ENCODE assay signal across 32 cellular contexts in genomic region chr2:213271947-213272346, GRCh38.
"Had no signal": no experiment of that assay in that cellular context is flagged by ENCODE, and none has a peak within 500 bp of the region (broad histone marks: within the 10 kb centered on the region; RNA-seq: fewer than 3 reads in every experiment).

No MANE protein-coding gene starts in this region.

- H3K27ac ChIP-seq: adrenal gland, ascending aorta, body of pancreas, brain microvascular endothelial cell, breast epithelium, cardiac muscle cell, colonic mucosa had no signal

- H3K4me1 ChIP-seq: adrenal gland, ascending aorta, body of pancreas, breast epithelium, colonic mucosa had no signal

- FAIRE-seq: astrocyte, colon had no signal

- H3K9me3 ChIP-seq: adrenal gland, body of pancreas, colonic mucosa had no signal

- H3K36me3 ChIP-seq: adrenal gland, ascending aorta, brain microvascular endothelial cell, breast epithelium, cardiac muscle cell, colonic mucosa had no signal

- H3K4me3 ChIP-seq: adrenal gland, ascending aorta, body of pancreas, breast epithelium, cardiac muscle cell, colonic mucosa had no signal

- H3K27me3 ChIP-seq: adrenal gland, ascending aorta, body of pancreas, brain microvascular endothelial cell, breast epithelium, cardiac muscle cell, colonic mucosa had no signal

- ATAC-seq: activated naive CD4-positive, alpha-beta T cell treated with anti-CD3 and anti-CD28 coated beads, Interleukin-2, amount 50 U/mL, for 72 hours; activated naive CD8-positive, alpha-beta T cell treated with anti-CD3 and anti-CD28 coated beads, Interleukin-2, amount 50 U/mL, for 24 hours; activated T-cell treated with anti-CD3 and anti-CD28 coated beads, Interleukin-2, amount 50 U/mL, for 72 hours; activated T-helper 17 cell treated with anti-CD3 and anti-CD28 coated beads, Interleukin-2, amount 50 U/mL, for 72 hours; body of pancreas had no signal

- DNase-seq: activated effector memory CD4-positive, alpha-beta T cell treated with anti-CD3 and anti-CD28 coated beads, Interleukin-2, amount 50 U/mL, for 16 hours; activated effector memory CD4-positive, alpha-beta T cell treated with Interleukin-2 at 50 U/mL for 16 hours; activated gamma-delta T cell; activated gamma-delta T cell treated with Interleukin-2 at 50 U/mL for 16 hours; activated naive CD4-positive, alpha-beta T cell; activated naive CD4-positive, alpha-beta T cell treated with anti-CD3 and anti-CD28 coated beads for 36 hours; activated naive CD4-positive, alpha-beta T cell treated with anti-CD3 and anti-CD28 coated beads, Interleukin-2, amount 10 ng/mL, durations not matched to agents 7 days and 5 days; activated naive CD4-positive, alpha-beta T cell treated with anti-CD3 and anti-CD28 coated beads, Interleukin-2, amount 50 U/mL, for 16 hours; activated naive CD4-positive, alpha-beta T cell treated with Interleukin-2 at 50 U/mL for 16 hours; activated naive CD8-positive, alpha-beta T cell treated with anti-CD3 and anti-CD28 coated beads for 36 hours; activated naive CD8-positive, alpha-beta T cell treated with anti-CD3 and anti-CD28 coated beads, Interleukin-2, amount 10 ng/mL, durations not matched to agents 7 days and 5 days; activated naive CD8-positive, alpha-beta T cell treated with anti-CD3 and anti-CD28 coated beads, Interleukin-2, amount 50 U/mL, for 24 hours; activated T-cell treated with anti-CD3 and anti-CD28 coated beads, Interleukin-2, amount 50 U/mL, for 48 hours; activated T-cell treated with anti-CD3 and anti-CD28 coated beads, Interleukin-2, amount 50 U/mL, for 72 hours; adrenal gland; amniotic stem cell; amygdala; anterior cingulate cortex; aorta; body of pancreas; brain microvascular endothelial cell; caudate nucleus; central memory CD4-positive, alpha-beta T cell; cerebellar nuclear complex; colonic mucosa had no signal
